Comparison of ENCODE assay signal across 1 cellular context in genomic region chr2:71510196-71510807, GRCh38.
A peak's percentile ranks its signal among the peaks of the same experiment; 100 is the strongest.
TF ChIP-seq lines count a peak whose summit lies in the region.

No MANE protein-coding gene starts in this region.

TF ChIP-seq in HepG2, 621 proteins besides CTCF, POLR2A, EP300 and RAD21 (continued from another document):
- TF ChIP-seq AHDC1 (CRISPR knock-in tag; IDR thresholded peaks at IDR 0.05; ENCODE audit: borderline replicate concordance) (no peak), BCLAF1 (IDR thresholded peaks at IDR 0.05) (no peak), ZNF878 (CRISPR knock-in tag; IDR thresholded peaks at IDR 0.05) (0 out of 2 replicates have a peak, but pooled peaks have one; percentile 48), RFX5 (IDR thresholded peaks at IDR 0.05; ENCODE audit: low read depth, low read length) (no peak), ZNF563 (CRISPR knock-in tag; IDR thresholded peaks at IDR 0.05) (no peak), ZMYM4 (CRISPR knock-in tag; IDR thresholded peaks at IDR 0.05) (0 out of 2 replicates have a peak, but pooled peaks have one; percentile 36)
